Comparison of ENCODE assay signal across 18 cellular contexts in genomic region chr2:233185320-233185719, GRCh38.
DNase-seq lines count a peak whose midpoint lies in the region; ATAC-seq lines count a peak whose summit lies in the region.
"Had no signal": no experiment of that assay in that cellular context is flagged by ENCODE, and none has a peak within 500 bp of the region (broad histone marks: within the 10 kb centered on the region; RNA-seq: fewer than 3 reads in every experiment).

No MANE protein-coding gene starts in this region.

- no peak for DNase-seq in activated T-cell treated with anti-CD3 and anti-CD28 coated beads, Interleukin-2, amount 50 U/mL, for 24 hours
- no peak for DNase-seq in activated T-cell treated with anti-CD3 and anti-CD28 coated beads, Interleukin-2, amount 50 U/mL, for 48 hours
- DNase-seq in MV-4-11 (lab: John Stamatoyannopoulos, UW) (peak; percentile 67), inferior parietal cortex (ENCODE audit: extremely low spot score) (no peak)
- no peak for DNase-seq in stimulated activated effector memory CD8-positive, alpha-beta T cell treated with anti-CD3 and anti-CD28 coated beads, Interleukin-12 subunit alpha, Interleukin-12 subunit beta, amount 100 ng/mL, for 72 hours (ENCODE audit: low spot score in 2 of 2)
- no peak for DNase-seq in stimulated activated CD4-positive, alpha-beta T cell treated with anti-CD3 and anti-CD28 coated beads, Interleukin-4, amount 100 ng/mL, for 24 hours
- DNase-seq: activated CD4-positive, CD25-positive, alpha-beta regulatory T cell treated with anti-CD3 and anti-CD28 coated beads, Interleukin-2, amount 50 U/mL, for 72 hours; dermis blood vessel endothelial cell; NCI-H1092; NCI-H2029; occipital lobe; uterus had no signal

- peak overlapping the region; percentile 19 for H3K27ac ChIP-seq in cingulate gyrus (ENCODE audit: low read depth, low read length)
- H3K27ac ChIP-seq: A549, C4-2B, hepatocyte, uterus had no signal

- H3K36me3 Mint-ChIP-seq in activated T-cell treated with anti-CD3 and anti-CD28 coated beads, Interleukin-2, amount 50 U/mL, for 24 hours (ENCODE audit: low read depth) = peaks cover 94% of the 10 kb centered on the region
- H3K36me3 Mint-ChIP-seq in stimulated activated effector memory CD8-positive, alpha-beta T cell treated with anti-CD3 and anti-CD28 coated beads, Interleukin-12 subunit alpha, Interleukin-12 subunit beta, amount 100 ng/mL, for 72 hours = peaks cover 100% of the 10 kb centered on the region

- H3K27me3 Mint-ChIP-seq in activated T-cell treated with anti-CD3 and anti-CD28 coated beads, Interleukin-2, amount 50 U/mL, for 24 hours = no peaks in the 10 kb centered on the region

- H3K4me3 Mint-ChIP-seq in activated T-cell treated with anti-CD3 and anti-CD28 coated beads, Interleukin-2, amount 50 U/mL, for 24 hours = no peak overlapping the region
- no peak overlapping the region for H3K4me3 Mint-ChIP-seq in stimulated activated effector memory CD8-positive, alpha-beta T cell treated with anti-CD3 and anti-CD28 coated beads, Interleukin-12 subunit alpha, Interleukin-12 subunit beta, amount 100 ng/mL, for 72 hours

- H3K4me1 Mint-ChIP-seq in activated T-cell treated with anti-CD3 and anti-CD28 coated beads, Interleukin-2, amount 50 U/mL, for 24 hours (ENCODE audit: low read depth) = no peaks in the 10 kb centered on the region
- H3K4me1 Mint-ChIP-seq in stimulated activated effector memory CD8-positive, alpha-beta T cell treated with anti-CD3 and anti-CD28 coated beads, Interleukin-12 subunit alpha, Interleukin-12 subunit beta, amount 100 ng/mL, for 72 hours = peaks cover 10% of the 10 kb centered on the region

- no peaks in the 10 kb centered on the region for H3K9me3 Mint-ChIP-seq in activated T-cell treated with anti-CD3 and anti-CD28 coated beads, Interleukin-2, amount 50 U/mL, for 24 hours
- no peaks in the 10 kb centered on the region for H3K9me3 Mint-ChIP-seq in stimulated activated effector memory CD8-positive, alpha-beta T cell treated with anti-CD3 and anti-CD28 coated beads, Interleukin-12 subunit alpha, Interleukin-12 subunit beta, amount 100 ng/mL, for 72 hours

- ATAC-seq in stimulated activated effector memory CD8-positive, alpha-beta T cell treated with anti-CD3 and anti-CD28 coated beads, Interleukin-12 subunit alpha, Interleukin-12 subunit beta, amount 100 ng/mL, for 72 hours = no peak
- ATAC-seq in HG02981 (IDR thresholded peaks at IDR 0.05; ENCODE audit: unreplicated experiment) = no peak
- ATAC-seq: A549, K562 had no signal

- H3K27ac Mint-ChIP-seq in activated T-cell treated with anti-CD3 and anti-CD28 coated beads, Interleukin-2, amount 50 U/mL, for 24 hours = peak overlapping the region; percentile 76
- peak overlapping the region; percentile 46 for H3K27ac Mint-ChIP-seq in stimulated activated effector memory CD8-positive, alpha-beta T cell treated with anti-CD3 and anti-CD28 coated beads, Interleukin-12 subunit alpha, Interleukin-12 subunit beta, amount 100 ng/mL, for 72 hours
